In the genomic region with DNA sequence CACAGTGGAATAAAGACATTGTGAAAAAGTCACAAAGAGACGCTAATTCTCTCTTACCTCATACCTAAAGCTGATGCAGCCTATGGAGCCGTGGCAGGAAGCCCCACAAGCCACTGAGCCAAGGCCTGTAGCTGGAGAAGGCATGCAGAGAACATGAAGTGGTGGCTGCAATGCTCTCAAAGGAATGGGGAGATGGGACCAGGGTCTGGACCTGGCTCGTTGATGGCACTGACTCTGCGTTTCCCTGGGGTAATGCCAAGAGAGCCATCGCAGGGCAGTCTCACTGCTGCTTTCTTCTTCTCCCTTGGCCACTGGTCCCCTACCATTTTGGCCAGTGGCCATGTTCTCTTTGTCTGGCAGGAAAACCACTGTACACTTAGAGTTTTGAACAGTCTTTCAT, we compare ENCODE assay signal across 7 cellular contexts.
"Had no signal": no experiment of that assay in that cellular context is flagged by ENCODE, and none has a peak within 500 bp of the region (broad histone marks: within the 10 kb centered on the region; RNA-seq: fewer than 3 reads in every experiment).

No MANE protein-coding gene starts in this region.

- H3K4me3 ChIP-seq: GM23248 had no signal

- ATAC-seq: HepG2 had no signal

- DNase-seq: GM23248, GOT3, H9, HCEC 1CT, KBM-7 had no signal

- H3K27ac ChIP-seq: GM23248, HL-60 had no signal
